Comparison of ENCODE assay signal across 16 cellular contexts in the genomic region with DNA sequence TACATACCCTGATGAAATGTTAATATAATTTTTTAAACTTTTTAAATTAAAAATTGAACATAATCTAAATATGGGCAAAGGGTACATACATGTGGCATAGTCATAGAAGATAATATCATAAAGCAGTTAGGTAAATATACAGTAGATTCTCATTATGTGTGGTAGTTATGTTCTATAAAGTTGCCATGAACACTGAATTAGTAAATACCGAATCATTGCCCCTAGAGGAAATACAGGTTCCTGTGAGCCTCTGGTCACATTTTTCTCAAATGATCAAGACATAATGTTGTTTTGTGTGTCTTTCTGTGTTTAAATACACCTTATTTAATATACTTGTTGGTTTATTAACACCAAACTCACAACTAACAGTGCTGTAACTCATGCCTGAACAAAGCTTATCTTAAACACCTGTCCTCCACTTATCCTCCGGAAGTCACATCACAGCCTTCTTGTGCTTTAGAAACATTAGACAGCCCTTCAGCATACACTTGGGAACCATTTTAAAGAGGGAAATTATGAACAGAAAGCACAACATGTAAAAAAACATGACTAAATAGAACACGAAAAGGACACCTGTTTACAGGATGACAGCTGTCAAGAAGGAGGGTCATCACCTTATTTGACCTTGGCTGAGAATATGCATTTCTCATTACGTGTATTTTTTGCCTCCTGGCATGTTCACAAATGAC.
DNase-seq lines count a peak whose midpoint lies in the region; ATAC-seq, FAIRE-seq and TF ChIP-seq lines count a peak whose summit lies in the region.
"Had no signal": no experiment of that assay in that cellular context is flagged by ENCODE, and none has a peak within 500 bp of the region (broad histone marks: within the 10 kb centered on the region; RNA-seq: fewer than 3 reads in every experiment).

No MANE protein-coding gene starts in this region.

- H3K27me3 ChIP-seq in keratinocyte (ENCODE audit: control insufficient read depth, extremely low read depth, insufficient read depth, low read length) (no peaks in the 10 kb centered on the region), SK-N-SH (ENCODE audit: insufficient read depth) (no peaks in the 10 kb centered on the region), esophagus squamous epithelium (no peaks in the 10 kb centered on the region)
- H3K27me3 ChIP-seq: adrenal gland, dorsolateral prefrontal cortex had no signal

- DNase-seq in ELR (ENCODE audit: low read depth) = peak; percentile 83
- DNase-seq in NCI-H187 (lab: John Stamatoyannopoulos, UW) = peak; percentile 29 to 50
- peak; percentile 21 for DNase-seq in RPMI8226
- DNase-seq in keratinocyte (ENCODE audit: low read depth, low spot score) = peak; percentile 19
- no peak for DNase-seq in foreskin melanocyte
- DNase-seq in SK-N-SH = no peak
- no peak for DNase-seq in esophagus squamous epithelium (lab: John Stamatoyannopoulos, UW)
- DNase-seq: adrenal gland; C1 segment of cervical spinal cord; dorsolateral prefrontal cortex; stimulated activated CD4-positive, alpha-beta T cell treated with anti-CD3 and anti-CD28 coated beads, Interleukin-2, amount 100 ng/mL, for 24 hours had no signal

- TF ChIP-seq POLR2A in esophagus squamous epithelium (IDR thresholded peaks at IDR 0.05) = no peak

- H3K4me2 ChIP-seq in keratinocyte (ENCODE audit: control insufficient read depth, extremely low read depth, insufficient read depth, low read depth, low read length) (peak overlapping the region; percentile 73), SK-N-SH (no peak overlapping the region)

- peak; percentile 91 for FAIRE-seq in keratinocyte (lab: Jason Lieb, UNC)

- 58% methylated on average over 4 of the region's 4 CpGs for WGBS in SK-N-SH (ENCODE audit: low lambda C conversion rate)
- 49 to 59% methylated on average over 4 of the region's 4 CpGs for WGBS in esophagus squamous epithelium, 2 donors

- POLR2A ChIA-PET in SK-N-SH (lab: Yijun Ruan, JAX) = no interaction called here

- H2AFZ ChIP-seq in keratinocyte (ENCODE audit: control insufficient read depth, low read length) (peak overlapping the region; percentile 84), SK-N-SH (ENCODE audit: low read depth) (no peak overlapping the region)
- H2AFZ ChIP-seq: parathyroid adenoma had no signal

- H3K36me3 ChIP-seq in keratinocyte (ENCODE audit: control insufficient read depth in 2 of 2, extremely low read depth in 1 of 2, insufficient read depth in 2 of 2, low read length in 2 of 2) = no peaks in the 10 kb centered on the region
- H3K36me3 ChIP-seq in SK-N-SH (replicated peaks in 1 of 2; ENCODE audit: control insufficient read depth in 1 of 2, insufficient read depth in 2 of 2, low read length in 1 of 2) = no peaks in the 10 kb centered on the region
- no peaks in the 10 kb centered on the region for H3K36me3 ChIP-seq in esophagus squamous epithelium
- H3K36me3 ChIP-seq: adrenal gland had no signal

- TF ChIP-seq RAD21 in SK-N-SH (IDR thresholded peaks at IDR 0.05; ENCODE audit: low read length) = no peak

- H3K4me1 ChIP-seq in keratinocyte (ENCODE audit: control insufficient read depth, extremely low read depth, insufficient read depth, low read length) (peaks cover 23% of the 10 kb centered on the region), SK-N-SH (ENCODE audit: control insufficient read depth in 1 of 2, insufficient read depth in 2 of 2, low read depth in 1 of 2, low read length in 1 of 2) (no peaks in the 10 kb centered on the region), esophagus squamous epithelium (no peaks in the 10 kb centered on the region)
- H3K4me1 ChIP-seq: adrenal gland had no signal

- H3K9me2 ChIP-seq in SK-N-SH = no peaks in the 10 kb centered on the region

- H3K9me3 ChIP-seq in keratinocyte (ENCODE audit: control insufficient read depth, low read depth, low read length) (no peaks in the 10 kb centered on the region), SK-N-SH (no peaks in the 10 kb centered on the region), esophagus squamous epithelium (no peaks in the 10 kb centered on the region)
- H3K9me3 ChIP-seq: adrenal gland had no signal

- H4K20me1 ChIP-seq in keratinocyte (ENCODE audit: control insufficient read depth, extremely low read depth, insufficient read depth, low read length) (no peaks in the 10 kb centered on the region), SK-N-SH (ENCODE audit: insufficient read depth) (no peaks in the 10 kb centered on the region)

- no peak for TF ChIP-seq EP300 in SK-N-SH (IDR thresholded peaks at IDR 0.05; ENCODE audit: borderline replicate concordance in 1 of 2, low read depth in 1 of 2, low read length in 1 of 2)

- H3K27ac ChIP-seq in keratinocyte (ENCODE audit: control insufficient read depth, insufficient read depth, low read length) (peak overlapping the region; percentile 92), SK-N-SH (ENCODE audit: low read depth in 2 of 2, low read length in 1 of 2) (no peak overlapping the region), esophagus squamous epithelium (no peak overlapping the region)
- H3K27ac ChIP-seq: adrenal gland, dorsolateral prefrontal cortex, parathyroid adenoma had no signal

- H3F3A ChIP-seq in SK-N-SH (replicated peaks; ENCODE audit: insufficient read depth) = no peaks in the 10 kb centered on the region

- peak overlapping the region in 1 of 3 experiments; percentile 18 for H3K4me3 ChIP-seq in keratinocyte (ENCODE audit: control insufficient read depth in 2 of 3, extremely low read depth in 1 of 3, insufficient read depth in 2 of 3, low read depth in 1 of 3, low read length in 3 of 3)
- no peak overlapping the region for H3K4me3 ChIP-seq in SK-N-SH (ENCODE audit: low read depth in 2 of 2, low read length in 1 of 2)
- no peak overlapping the region for H3K4me3 ChIP-seq in esophagus squamous epithelium
- H3K4me3 ChIP-seq: adrenal gland, dorsolateral prefrontal cortex, lung had no signal

- intact Hi-C loops in esophagus squamous epithelium (cut with DNase I) = no loop called here

- CTCF ChIA-PET in SK-N-SH (lab: Yijun Ruan, JAX) = no interaction called here

- no peaks in the 10 kb centered on the region for H3K9me1 ChIP-seq in keratinocyte (ENCODE audit: control insufficient read depth, extremely low read depth, insufficient read depth, low read length)

- ATAC-seq in GM21381 (IDR thresholded peaks at IDR 0.05; ENCODE audit: unreplicated experiment) = no peak
- ATAC-seq: Right ventricle myocardium inferior; stimulated activated memory B cell treated with anti-CD40 and anti-IgM and Interleukin-4, amounts not matched to agents 10 μg/mL and 1 μg/mL and 100 μg/mL, for 72 hours had no signal

- H3K79me2 ChIP-seq in keratinocyte (ENCODE audit: control insufficient read depth, insufficient read depth, low read length) (no peaks in the 10 kb centered on the region), SK-N-SH (ENCODE audit: insufficient read depth) (no peaks in the 10 kb centered on the region)
- H3K79me2 ChIP-seq: parathyroid adenoma had no signal

- no peak for TF ChIP-seq CTCF in keratinocyte (optimal IDR thresholded peaks at IDR 0.05 in 1 of 3, IDR thresholded peaks at IDR 0.05 in 1 of 3, conservative IDR thresholded peaks at IDR 0.05 in 1 of 3; ENCODE audit: extremely low read depth in 1 of 3, insufficient read depth in 2 of 3, low read length in 3 of 3)
- TF ChIP-seq CTCF in SK-N-SH (IDR thresholded peaks at IDR 0.05) = no peak
- no peak for TF ChIP-seq CTCF in esophagus squamous epithelium (IDR thresholded peaks at IDR 0.05)

- H3K9ac ChIP-seq in keratinocyte (ENCODE audit: control insufficient read depth, extremely low read depth, insufficient read depth, low read length) (peak overlapping the region; percentile 56), SK-N-SH (no peak overlapping the region)
- H3K9ac ChIP-seq: parathyroid adenoma had no signal

- dilution Hi-C loops in keratinocyte (cut with MboI; ENCODE audit: extremely low pct_ligation_motif_present, low sequenced_read_pairs) = no loop called here

TF ChIP-seq in SK-N-SH, 30 proteins besides CTCF, POLR2A, EP300 and RAD21 (continues in another document):
- TF ChIP-seq YY1 (IDR thresholded peaks at IDR 0.05; ENCODE audit: low read depth) = no peak
- TF ChIP-seq FOSL2 (IDR thresholded peaks at IDR 0.05; ENCODE audit: borderline replicate concordance, low read depth) = no peak
- no peak for TF ChIP-seq FOXM1 (IDR thresholded peaks at IDR 0.05; ENCODE audit: low read depth)
- TF ChIP-seq MEF2A (IDR thresholded peaks at IDR 0.05; ENCODE audit: borderline replicate concordance, low read depth) = no peak
- TF ChIP-seq POLR2AphosphoS5 (IDR thresholded peaks at IDR 0.05; ENCODE audit: low read depth, low read length) = no peak
- no peak for TF ChIP-seq TCF12 (IDR thresholded peaks at IDR 0.05)
- no peak for TF ChIP-seq FOXJ3 (CRISPR knock-in tag; IDR thresholded peaks at IDR 0.05)
- TF ChIP-seq, protein P1, sequence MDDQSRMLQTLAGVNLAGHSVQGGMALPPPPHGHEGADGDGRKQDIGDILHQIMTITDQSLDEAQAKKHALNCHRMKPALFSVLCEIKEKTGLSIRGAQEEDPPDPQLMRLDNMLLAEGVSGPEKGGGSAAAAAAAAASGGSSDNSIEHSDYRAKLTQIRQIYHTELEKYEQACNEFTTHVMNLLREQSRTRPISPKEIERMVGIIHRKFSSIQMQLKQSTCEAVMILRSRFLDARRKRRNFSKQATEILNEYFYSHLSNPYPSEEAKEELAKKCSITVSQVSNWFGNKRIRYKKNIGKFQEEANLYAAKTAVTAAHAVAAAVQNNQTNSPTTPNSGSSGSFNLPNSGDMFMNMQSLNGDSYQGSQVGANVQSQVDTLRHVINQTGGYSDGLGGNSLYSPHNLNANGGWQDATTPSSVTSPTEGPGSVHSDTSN (IDR thresholded peaks at IDR 0.05) = no peak

Comparison
In these comparisons a context has a peak if more than half of its experiments do, and no peak if none do; other contexts are left out.
1. DNase-seq: peak in ELR (single experiment), NCI-H187 (2 of 2), RPMI8226 (single experiment) and keratinocyte (single experiment); none in foreskin melanocyte (single experiment), SK-N-SH (single experiment) and esophagus squamous epithelium (single experiment).